7 cellular contexts compared by ENCODE assay signal in the genomic region with DNA sequence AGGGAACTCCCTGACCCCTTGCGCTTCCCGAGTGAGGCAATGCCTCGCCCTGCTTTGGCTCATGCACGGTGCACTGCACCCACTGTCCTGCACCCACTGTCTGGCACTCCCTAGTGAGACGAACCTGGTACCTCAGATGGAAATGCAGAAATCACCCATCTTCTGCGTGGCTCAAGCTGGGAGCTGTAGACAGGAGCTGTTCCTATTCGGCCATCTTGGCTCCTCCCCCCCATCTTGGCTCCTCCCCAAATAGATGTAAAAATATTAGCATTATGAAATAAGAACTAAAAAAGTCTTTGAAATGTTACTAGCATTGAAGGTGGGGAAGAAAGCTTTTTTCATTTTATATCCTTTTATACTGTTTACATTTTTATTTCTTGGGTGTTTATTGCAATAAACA.
DNase-seq lines count a peak whose midpoint lies in the region; ATAC-seq, FAIRE-seq and TF ChIP-seq lines count a peak whose summit lies in the region.
"Not testable (repeated sequence)": the region's sequence is repeated elsewhere in the genome, so short reads cannot be mapped to it uniquely, and the experiment has no call there.

No MANE protein-coding gene starts in this region.

- H3K27ac Mint-ChIP-seq in neural crest cell (ENCODE audit: unreplicated experiment): peak overlapping the region; percentile 98

- not testable (repeated sequence) for H3K9me1 ChIP-seq in K562 (ENCODE audit: control insufficient read depth, insufficient read depth, low read length)

- intact Hi-C loops in Panc1 (cut with micrococcal nuclease; ENCODE audit: unreplicated experiment): loop anchor here (10.0 kb wide), 1 partner anchor 585 kb away; no protein-coding TSS in a partner anchor
- intact Hi-C loops in K562 (cut with micrococcal nuclease): not testable (repeated sequence)

- H2AFZ ChIP-seq in KMS-11 (ENCODE audit: low read depth): peak overlapping the region; percentile 41; the same call in 1 of the 2 replicates
- H2AFZ ChIP-seq in K562 (ENCODE audit: low read depth, low read length): not testable (repeated sequence)

- H3K79me2 ChIP-seq in KMS-11 (ENCODE audit: insufficient read depth, low read depth); K562 (ENCODE audit: control insufficient read depth, insufficient read depth, low read length): not testable (repeated sequence)

- FAIRE-seq in K562 (lab: Jason Lieb, UNC): not testable (repeated sequence)

- not testable (repeated sequence) for TF ChIP-seq POLR2A in K562 (conservative IDR thresholded peaks at IDR 0.05)

- H3K27ac ChIP-seq in KMS-11: peak overlapping the region; percentile 22; the same call in 1 of the 2 replicates
- not testable (repeated sequence) for H3K27ac ChIP-seq in Panc1 (ENCODE audit: low read length); K562 (ENCODE audit: extremely low read depth, low read depth, low read length); iPS DF 6.9 (ENCODE audit: low read length)

- not testable (repeated sequence) for BruUV-seq in Panc1 (replicated peaks; lab: Mats Ljungman, UMichigan); K562 (replicated peaks; lab: Mats Ljungman, UMichigan)

- H3K27me3 Mint-ChIP-seq in neural crest cell (ENCODE audit: low read depth): not testable (repeated sequence)

- H3K9me3 Mint-ChIP-seq in neural crest cell: not testable (repeated sequence)

- 7% methylated on average over 3 of the region's 7 CpGs for WGBS in K562 (ENCODE audit: insufficient coverage, low coverage, missing lambda C conversion rate)
- no CpG with 5 or more reads among the region's 7 CpGs for WGBS in iPS DF 6.9 (ENCODE audit: insufficient coverage, insufficient read length)

- not testable (repeated sequence) for H3K4me3 ChIP-seq in KMS-11 (IDR thresholded peaks at IDR 0.05; ENCODE audit: insufficient read depth, low read depth, low read length)
- H3K4me3 ChIP-seq in Panc1 (ENCODE audit: low read depth in 2 of 2, low read length in 2 of 2) (peak overlapping the region; percentile 19 to 41; a peak in 3 of 4 replicates), K562 (peak overlapping the region; percentile 19; the same call in 1 of the 2 replicates), iPS DF 6.9 (ENCODE audit: low read length) (peak overlapping the region; percentile 51; the same call in 1 of the 2 replicates)

- not testable (repeated sequence) for TF ChIP-seq RAD21 in K562 (CRISPR knock-in tag; conservative IDR thresholded peaks at IDR 0.05 in 1 of 2, IDR thresholded peaks at IDR 0.05 in 1 of 2)

- not testable (repeated sequence) for H3K4me2 ChIP-seq in KMS-11
- peak overlapping the region; percentile 18; the same call in 1 of the 2 replicates for H3K4me2 ChIP-seq in K562 (ENCODE audit: insufficient read depth, low read length)

- peak overlapping the region; percentile 94 for H3K4me3 Mint-ChIP-seq in neural crest cell

- POLR2A ChIA-PET in Panc1 (lab: Charles Lee); K562 (lab: Yijun Ruan, JAX): not testable (repeated sequence)

- H3K36me3 Mint-ChIP-seq in neural crest cell (ENCODE audit: low read depth): not testable (repeated sequence)

- H3K4me1 Mint-ChIP-seq in neural crest cell: peaks cover 20% of the 10 kb centered on the region

- ATAC-seq in Panc1, K562: not testable (repeated sequence)

- H3K36me3 ChIP-seq in KMS-11 (ENCODE audit: insufficient read depth); Panc1 (ENCODE audit: control insufficient read depth, insufficient read depth, low read length); K562 (ENCODE audit: control insufficient read depth, insufficient read depth, low read length); iPS DF 6.9 (ENCODE audit: control insufficient read depth, insufficient read depth, low read length): not testable (repeated sequence)

- not testable (repeated sequence) for H3K27me3 ChIP-seq in KMS-11 (ENCODE audit: insufficient read depth, low read depth); Panc1 (ENCODE audit: control insufficient read depth, insufficient read depth, low read length); K562 (ENCODE audit: control insufficient read depth in 2 of 2, insufficient read depth in 2 of 2, low read length in 2 of 2); iPS DF 6.9 (ENCODE audit: control insufficient read depth, insufficient read depth, low read length)

- not testable (repeated sequence) for H3K4me1 ChIP-seq in KMS-11 (ENCODE audit: low read depth, poor library complexity, severe bottlenecking); Panc1 (ENCODE audit: control insufficient read depth, insufficient read depth, low read length); K562 (replicated peaks in 1 of 2; ENCODE audit: control insufficient read depth in 2 of 2, insufficient read depth in 2 of 2, low read length in 2 of 2); iPS DF 6.9 (ENCODE audit: control insufficient read depth, insufficient read depth, low read length)

- not testable (repeated sequence) for TF ChIP-seq EP300 in K562 (IDR thresholded peaks at IDR 0.05; ENCODE audit: low read length)

- CTCF ChIA-PET in Panc1 (lab: Charles Lee); K562 (lab: Yijun Ruan, JAX; ENCODE audit: low intra/inter-chr PET ratio): not testable (repeated sequence)

- in situ Hi-C loops in Panc1 (cut with HindIII; ENCODE audit: low pct_unique_long_range_greater_than_20kb, low sequenced_read_pairs); K562 (cut with MboI): not testable (repeated sequence)

- peak; percentile 10 for DNase-seq in DMS114 treated with DMSO at 0.1 percent for 48 hours (lab: John Stamatoyannopoulos, UW; ENCODE audit: unreplicated experiment)
- peak; percentile 47 for DNase-seq in NCI-H2171 treated with DMSO at 0.1 percent for 48 hours (lab: John Stamatoyannopoulos, UW)
- DNase-seq in Panc1 (ENCODE audit: low read depth, low spot score); K562 (ENCODE audit: extremely low read depth in 1 of 4, low spot score in 3 of 4); iPS DF 6.9 (ENCODE audit: low read depth, low spot score): not testable (repeated sequence)
- DNase-seq in neural crest cell (ENCODE audit: low read depth, low spot score): peak; percentile 16

- H3K9me3 ChIP-seq in Panc1 (ENCODE audit: control insufficient read depth, insufficient read depth, low read depth, low read length); K562 (replicated peaks; ENCODE audit: control insufficient read depth, insufficient read depth, low read depth, low read length); iPS DF 6.9 (ENCODE audit: control insufficient read depth, insufficient read depth, low read length): not testable (repeated sequence)

- H4K20me1 ChIP-seq in KMS-11 (ENCODE audit: insufficient read depth); K562 (replicated peaks; ENCODE audit: control insufficient read depth, insufficient read depth, low read length): not testable (repeated sequence)

- TF ChIP-seq CTCF in KMS-11 (conservative IDR thresholded peaks at IDR 0.05; ENCODE audit: low read depth, low read length); Panc1 (IDR thresholded peaks at IDR 0.05); K562 (IDR thresholded peaks at IDR 0.05 in 2 of 3, conservative IDR thresholded peaks at IDR 0.05 in 1 of 3; ENCODE audit: insufficient read depth in 2 of 3, low read depth in 1 of 3, low read length in 3 of 3); neural crest cell (conservative IDR thresholded peaks at IDR 0.05): not testable (repeated sequence)

- peak overlapping the region; percentile 15; the same call in 1 of the 2 replicates for H3K9ac ChIP-seq in KMS-11
- H3K9ac ChIP-seq in K562 (ENCODE audit: insufficient read depth in 1 of 2, low read depth in 2 of 2, low read length in 2 of 2): not testable (repeated sequence)
